Comparison of ENCODE assay signal across 9 cellular contexts in genomic region chr11:95337972-95338429, GRCh38.
DNase-seq lines count a peak whose midpoint lies in the region; ATAC-seq and TF ChIP-seq lines count a peak whose summit lies in the region.
"Had no signal": no experiment of that assay in that cellular context is flagged by ENCODE, and none has a peak within 500 bp of the region (broad histone marks: within the 10 kb centered on the region; RNA-seq: fewer than 3 reads in every experiment).

No MANE protein-coding gene starts in this region.

- peak overlapping the region; percentile 22; the same call in 1 of the 2 replicates for H3K9ac ChIP-seq in HUES64 (ENCODE audit: low read depth, low read length)

- H3K36me3 Mint-ChIP-seq in Calu3 (ENCODE audit: insufficient read depth, unreplicated experiment) = no peaks in the 10 kb centered on the region
- peaks cover 5% of the 10 kb centered on the region for H3K36me3 Mint-ChIP-seq in chondrocyte (ENCODE audit: low read depth)

- H3K27me3 ChIP-seq in HUES64 (ENCODE audit: insufficient read depth, low read length) = no peaks in the 10 kb centered on the region
- H3K27me3 ChIP-seq in stomach = no peaks in the 10 kb centered on the region

- no peak for TF ChIP-seq CTCF in stomach (IDR thresholded peaks at IDR 0.05)
- TF ChIP-seq CTCF in Calu3 (IDR thresholded peaks at IDR 0.05; ENCODE audit: unreplicated experiment) = no peak
- TF ChIP-seq CTCF in chondrocyte (IDR thresholded peaks at IDR 0.05) = no peak

- CTCF ChIA-PET in Calu3 (lab: Charles Lee) = no interaction called here

- H3K4me3 ChIP-seq in HUES64 (ENCODE audit: low read length) = peak overlapping the region; percentile 0; the same call in 1 of the 2 replicates
- no peak overlapping the region for H3K4me3 ChIP-seq in stomach

- H3K27ac ChIP-seq in HUES64 (ENCODE audit: low read depth, low read length) (peak overlapping the region; percentile 93), stomach (peak overlapping the region; percentile 46 to 84 (median 75))

- ATAC-seq in GM21529 (IDR thresholded peaks at IDR 0.05; ENCODE audit: unreplicated experiment) (peak; percentile 6), left cardiac atrium (peak; percentile 5 to 21), GM18858 (IDR thresholded peaks at IDR 0.05; ENCODE audit: unreplicated experiment) (no peak)
- ATAC-seq: HCT116 had no signal

- intact Hi-C loops in left cardiac atrium (cut with DNase I) (no loop called here), stomach (cut with DNase I; ENCODE audit: low total_unique reads) (no loop called here), Calu3 (cut with micrococcal nuclease; ENCODE audit: unreplicated experiment) (no loop called here)

- H3K27me3 Mint-ChIP-seq in Calu3 (ENCODE audit: unreplicated experiment) = no peaks in the 10 kb centered on the region
- no peaks in the 10 kb centered on the region for H3K27me3 Mint-ChIP-seq in chondrocyte (ENCODE audit: low read depth)

- H3K9me3 ChIP-seq in HUES64 (ENCODE audit: insufficient read depth, low read depth, low read length) (no peaks in the 10 kb centered on the region), stomach (no peaks in the 10 kb centered on the region)

- H3K4me1 Mint-ChIP-seq in Calu3 (ENCODE audit: low read depth, unreplicated experiment) = no peaks in the 10 kb centered on the region
- H3K4me1 Mint-ChIP-seq in chondrocyte (ENCODE audit: low read depth) = peaks cover 7% of the 10 kb centered on the region

- no TSS peak for BruUV-seq in Calu3 (replicated peaks; lab: Mats Ljungman, UMichigan)

- H3K36me3 ChIP-seq in HUES64 (ENCODE audit: insufficient read depth, low read length) (no peaks in the 10 kb centered on the region), stomach (no peaks in the 10 kb centered on the region)

- 20% methylated on average over 2 of the region's 2 CpGs for WGBS in HUES64
- WGBS in stomach, 5 donors = 54 to 66% (median 59%) methylated on average over 2 of the region's 2 CpGs

- DNase-seq in left cardiac atrium (no peak), stomach (no peak), Calu3 (no peak), chondrocyte (ENCODE audit: low spot score) (no peak), NCI-H524 treated with DMSO at 0.1 percent for 48 hours (lab: John Stamatoyannopoulos, UW) (no peak)

- H3K4me3 Mint-ChIP-seq in Calu3 (ENCODE audit: low read depth, unreplicated experiment) (no peak overlapping the region), chondrocyte (ENCODE audit: unreplicated experiment) (no peak overlapping the region)

- H3K4me1 ChIP-seq in HUES64 (ENCODE audit: insufficient read depth, low read length) = peaks cover 52% of the 10 kb centered on the region
- peaks cover 15 to 37% (median 32%) of the 10 kb centered on the region in 4 donors for H3K4me1 ChIP-seq in stomach

- no peak for TF ChIP-seq POLR2A in stomach (IDR thresholded peaks at IDR 0.05)

- no peaks in the 10 kb centered on the region for H3K9me3 Mint-ChIP-seq in Calu3 (ENCODE audit: low read depth, unreplicated experiment)
- no peaks in the 10 kb centered on the region for H3K9me3 Mint-ChIP-seq in chondrocyte (ENCODE audit: low read depth)

- H3K27ac Mint-ChIP-seq in Calu3 (ENCODE audit: unreplicated experiment) = no peak overlapping the region
- no peak overlapping the region for H3K27ac Mint-ChIP-seq in chondrocyte (ENCODE audit: unreplicated experiment)

- TF ChIP-seq EP300 in stomach (IDR thresholded peaks at IDR 0.05) = no peak
